ENCODE assay signal across 1 cellular context in the genomic region with DNA sequence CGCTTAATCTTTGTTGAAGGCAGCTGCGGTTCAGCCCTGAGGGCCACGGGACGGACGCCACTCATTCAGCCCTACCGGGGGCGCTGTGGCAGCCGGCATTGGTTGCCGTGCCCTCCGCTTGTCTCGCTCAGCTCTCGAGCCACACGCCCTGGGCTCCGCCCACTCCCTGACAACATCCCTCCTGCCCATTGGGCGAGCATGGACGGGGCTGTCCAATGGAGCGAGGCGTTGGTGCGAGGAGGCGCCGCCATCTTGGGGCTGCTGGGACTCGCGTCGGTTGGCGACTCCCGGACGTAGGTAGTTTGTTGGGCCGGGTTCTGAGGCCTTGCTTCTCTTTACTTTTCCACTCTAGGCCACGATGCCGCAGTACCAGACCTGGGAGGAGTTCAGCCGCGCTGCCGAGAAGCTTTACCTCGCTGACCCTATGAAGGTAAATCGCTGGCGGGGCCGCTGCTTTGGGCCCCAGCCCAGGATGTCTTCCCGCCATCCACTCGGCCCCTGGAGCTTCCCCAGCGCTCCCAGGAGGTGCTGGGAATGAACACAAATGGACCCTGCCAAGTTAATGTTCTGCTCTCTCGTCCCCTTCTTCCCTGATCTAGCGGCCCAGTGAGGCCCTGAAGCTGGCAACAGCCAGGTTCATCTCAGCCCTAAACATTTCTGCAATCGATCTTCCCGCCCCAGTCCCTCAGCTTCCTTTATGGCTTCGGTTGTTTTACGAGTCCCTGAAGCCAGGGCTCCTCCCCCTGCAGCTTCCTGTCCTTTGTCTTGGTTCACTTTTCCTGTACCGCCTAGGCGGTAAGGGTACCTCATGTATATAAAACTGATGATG.
TF ChIP-seq lines count a peak whose summit lies in the region.

Gene SRP9, plus strand, starts transcription at position 244 of the 829 bp plus-strand sequence. Its CDS starts 115 bp downstream, at position 359.

TF ChIP-seq in HepG2, 621 proteins besides CTCF, POLR2A, EP300 and RAD21 (continued from another document):
- TF ChIP-seq, protein P1, sequence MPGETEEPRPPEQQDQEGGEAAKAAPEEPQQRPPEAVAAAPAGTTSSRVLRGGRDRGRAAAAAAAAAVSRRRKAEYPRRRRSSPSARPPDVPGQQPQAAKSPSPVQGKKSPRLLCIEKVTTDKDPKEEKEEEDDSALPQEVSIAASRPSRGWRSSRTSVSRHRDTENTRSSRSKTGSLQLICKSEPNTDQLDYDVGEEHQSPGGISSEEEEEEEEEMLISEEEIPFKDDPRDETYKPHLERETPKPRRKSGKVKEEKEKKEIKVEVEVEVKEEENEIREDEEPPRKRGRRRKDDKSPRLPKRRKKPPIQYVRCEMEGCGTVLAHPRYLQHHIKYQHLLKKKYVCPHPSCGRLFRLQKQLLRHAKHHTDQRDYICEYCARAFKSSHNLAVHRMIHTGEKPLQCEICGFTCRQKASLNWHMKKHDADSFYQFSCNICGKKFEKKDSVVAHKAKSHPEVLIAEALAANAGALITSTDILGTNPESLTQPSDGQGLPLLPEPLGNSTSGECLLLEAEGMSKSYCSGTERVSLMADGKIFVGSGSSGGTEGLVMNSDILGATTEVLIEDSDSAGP (CRISPR knock-in tag; IDR thresholded peaks at IDR 0.05; ENCODE audit: borderline replicate concordance): peak; percentile 96
- no peak for TF ChIP-seq ZNF839 (CRISPR knock-in tag; IDR thresholded peaks at IDR 0.05; ENCODE audit: borderline replicate concordance)
- no peak for TF ChIP-seq SOX6 (IDR thresholded peaks at IDR 0.05)
- peak; percentile 65 for TF ChIP-seq SOX6 (CRISPR knock-in tag; IDR thresholded peaks at IDR 0.05)
- TF ChIP-seq, protein P2, sequence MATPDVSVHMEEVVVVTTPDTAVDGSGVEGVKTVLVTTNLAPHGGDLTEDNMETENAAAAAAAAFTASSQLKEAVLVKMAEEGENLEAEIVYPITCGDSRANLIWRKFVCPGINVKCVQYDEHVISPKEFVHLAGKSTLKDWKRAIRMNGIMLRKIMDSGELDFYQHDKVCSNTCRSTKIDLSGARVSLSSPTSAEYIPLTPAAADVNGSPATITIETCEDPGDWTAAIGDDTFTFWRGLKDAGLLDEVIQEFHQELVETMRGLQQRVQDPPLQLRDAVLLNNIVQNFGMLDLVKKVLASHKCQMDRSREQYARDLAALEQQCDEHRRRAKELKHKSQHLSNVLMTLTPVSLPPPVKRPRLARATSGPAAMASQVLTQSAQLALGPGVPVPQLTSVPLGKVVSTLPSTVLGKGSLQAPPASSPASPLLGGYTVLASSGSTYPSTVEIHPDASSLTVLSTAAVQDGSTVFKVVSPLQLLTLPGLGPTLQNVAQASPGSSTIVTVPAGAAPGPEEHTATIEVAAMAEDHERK (CRISPR knock-in tag; IDR thresholded peaks at IDR 0.05; ENCODE audit: low read depth): 0 out of 2 replicates have a peak, but pooled peaks have one; percentile 24
- TF ChIP-seq, protein P3, sequence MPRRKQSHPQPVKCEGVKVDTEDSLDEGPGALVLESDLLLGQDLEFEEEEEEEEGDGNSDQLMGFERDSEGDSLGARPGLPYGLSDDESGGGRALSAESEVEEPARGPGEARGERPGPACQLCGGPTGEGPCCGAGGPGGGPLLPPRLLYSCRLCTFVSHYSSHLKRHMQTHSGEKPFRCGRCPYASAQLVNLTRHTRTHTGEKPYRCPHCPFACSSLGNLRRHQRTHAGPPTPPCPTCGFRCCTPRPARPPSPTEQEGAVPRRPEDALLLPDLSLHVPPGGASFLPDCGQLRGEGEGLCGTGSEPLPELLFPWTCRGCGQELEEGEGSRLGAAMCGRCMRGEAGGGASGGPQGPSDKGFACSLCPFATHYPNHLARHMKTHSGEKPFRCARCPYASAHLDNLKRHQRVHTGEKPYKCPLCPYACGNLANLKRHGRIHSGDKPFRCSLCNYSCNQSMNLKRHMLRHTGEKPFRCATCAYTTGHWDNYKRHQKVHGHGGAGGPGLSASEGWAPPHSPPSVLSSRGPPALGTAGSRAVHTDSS (CRISPR knock-in tag; conservative IDR thresholded peaks at IDR 0.05): no peak
- no peak for TF ChIP-seq HNF4G (IDR thresholded peaks at IDR 0.05; ENCODE audit: borderline replicate concordance, low read depth, low read length)
- no peak for TF ChIP-seq HNF4G (CRISPR knock-in tag; IDR thresholded peaks at IDR 0.05; ENCODE audit: borderline replicate concordance, low read depth)
- peak; percentile 71; the same call in 1 of the 2 replicates for TF ChIP-seq IRF2 (CRISPR knock-in tag; IDR thresholded peaks at IDR 0.05)
- TF ChIP-seq, protein P4, sequence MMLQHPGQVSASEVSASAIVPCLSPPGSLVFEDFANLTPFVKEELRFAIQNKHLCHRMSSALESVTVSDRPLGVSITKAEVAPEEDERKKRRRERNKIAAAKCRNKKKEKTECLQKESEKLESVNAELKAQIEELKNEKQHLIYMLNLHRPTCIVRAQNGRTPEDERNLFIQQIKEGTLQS (CRISPR knock-in tag; IDR thresholded peaks at IDR 0.05): no peak
- TF ChIP-seq, protein P5, sequence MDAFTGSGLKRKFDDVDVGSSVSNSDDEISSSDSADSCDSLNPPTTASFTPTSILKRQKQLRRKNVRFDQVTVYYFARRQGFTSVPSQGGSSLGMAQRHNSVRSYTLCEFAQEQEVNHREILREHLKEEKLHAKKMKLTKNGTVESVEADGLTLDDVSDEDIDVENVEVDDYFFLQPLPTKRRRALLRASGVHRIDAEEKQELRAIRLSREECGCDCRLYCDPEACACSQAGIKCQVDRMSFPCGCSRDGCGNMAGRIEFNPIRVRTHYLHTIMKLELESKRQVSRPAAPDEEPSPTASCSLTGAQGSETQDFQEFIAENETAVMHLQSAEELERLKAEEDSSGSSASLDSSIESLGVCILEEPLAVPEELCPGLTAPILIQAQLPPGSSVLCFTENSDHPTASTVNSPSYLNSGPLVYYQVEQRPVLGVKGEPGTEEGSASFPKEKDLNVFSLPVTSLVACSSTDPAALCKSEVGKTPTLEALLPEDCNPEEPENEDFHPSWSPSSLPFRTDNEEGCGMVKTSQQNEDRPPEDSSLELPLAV (CRISPR knock-in tag; conservative IDR thresholded peaks at IDR 0.05; ENCODE audit: low read depth): no peak
- no peak; the same call in 1 of the 2 replicates for TF ChIP-seq FOXP4 (CRISPR knock-in tag; IDR thresholded peaks at IDR 0.05)
- peak; percentile 62; the same call in 1 of the 2 replicates for TF ChIP-seq ZNF790 (CRISPR knock-in tag; IDR thresholded peaks at IDR 0.05; ENCODE audit: borderline replicate concordance)
- TF ChIP-seq ZNF816 (CRISPR knock-in tag; IDR thresholded peaks at IDR 0.05; ENCODE audit: borderline replicate concordance): peak; percentile 62; the same call in 1 of the 2 replicates
